Comparison of ENCODE assay signal across 21 cellular contexts in genomic region chr20:51339721-51340450, GRCh38.
DNase-seq lines count a peak whose midpoint lies in the region; ATAC-seq and TF ChIP-seq lines count a peak whose summit lies in the region.
"Had no signal": no experiment of that assay in that cellular context is flagged by ENCODE, and none has a peak within 500 bp of the region (broad histone marks: within the 10 kb centered on the region; RNA-seq: fewer than 3 reads in every experiment).

No MANE protein-coding gene starts in this region.

- DNase-seq in H4 (ENCODE audit: low spot score): peak; percentile 29
- DNase-seq in NCI-H2227 treated with DMSO at 0.1 percent for 48 hours (lab: John Stamatoyannopoulos, UW): peak; percentile 45
- DNase-seq in astrocyte of the cerebellum (ENCODE audit: low read depth): peak; percentile 86
- no peak for DNase-seq in osteoblast (ENCODE audit: insufficient read length, low spot score, missing footprints)
- no peak for DNase-seq in gastrocnemius medialis
- no peak for DNase-seq in HEK293T (ENCODE audit: extremely low spot score)
- DNase-seq in activated T-cell treated with anti-CD3 and anti-CD28 coated beads, Interleukin-2, amount 50 U/mL, for 48 hours: no peak
- DNase-seq: activated CD8-positive, alpha-beta memory T cell treated with anti-CD3 and anti-CD28 coated beads, Interleukin-2, amount 10 ng/mL, durations not matched to agents 7 days and 5 days; AML-193; caudate nucleus; effector CD4-positive, alpha-beta T cell; heart right ventricle; lower lobe of right lung; NCI-H1092 treated with DMSO at 0.1 percent for 48 hours; NCI-H2171 treated with DMSO at 0.1 percent for 48 hours; ovary; stimulated activated CD4-positive, alpha-beta T cell treated with anti-CD3 and anti-CD28 coated beads, Interleukin-4, amount 100 ng/mL, for 1 hour; T-helper 1 cell; uterus had no signal

- H3K79me2 ChIP-seq in osteoblast (ENCODE audit: insufficient read depth, low read length): no peaks in the 10 kb centered on the region

- CTCF ChIA-PET in HEK293T (lab: Yijun Ruan, JAX): no interaction called here

- intact Hi-C loops in gastrocnemius medialis (cut with DNase I; ENCODE audit: low total_unique reads): no loop called here

- no peak for ATAC-seq in gastrocnemius medialis
- no peak for ATAC-seq in GM18498 (IDR thresholded peaks at IDR 0.05; ENCODE audit: unreplicated experiment)
- ATAC-seq: activated CD8-positive, alpha-beta memory T cell treated with anti-CD3 and anti-CD28 coated beads, Interleukin-2, amount 10 ng/mL, durations not matched to agents 7 days and 5 days; lower lobe of right lung; Right ventricle myocardium inferior had no signal

- H3K4me3 ChIP-seq in astrocyte of the cerebellum (ENCODE audit: low read depth, low read length) (no peak overlapping the region), osteoblast (ENCODE audit: insufficient read depth, low read length) (no peak overlapping the region), gastrocnemius medialis (no peak overlapping the region)
- H3K4me3 ChIP-seq: heart right ventricle, lower lobe of right lung, ovary, uterus had no signal

- TF ChIP-seq CTCF in astrocyte of the cerebellum (IDR thresholded peaks at IDR 0.05; ENCODE audit: low read depth, low read length, missing control alignments): no peak
- TF ChIP-seq CTCF in osteoblast (IDR thresholded peaks at IDR 0.05; ENCODE audit: extremely low read depth, low read depth, low read length): no peak
- no peak for TF ChIP-seq CTCF in gastrocnemius medialis (IDR thresholded peaks at IDR 0.05 in 4 of 5, conservative IDR thresholded peaks at IDR 0.05 in 1 of 5)

- H2AFZ ChIP-seq in osteoblast (ENCODE audit: low read length): peak overlapping the region; percentile 30

- no peaks in the 10 kb centered on the region for H4K20me1 ChIP-seq in osteoblast (ENCODE audit: insufficient read depth, low read length)

- H3K27ac ChIP-seq in osteoblast (ENCODE audit: low read depth, low read length) (peak overlapping the region; percentile 94), gastrocnemius medialis (no peak overlapping the region)
- H3K27ac ChIP-seq: heart right ventricle, lower lobe of right lung, ovary, uterus had no signal

- in situ Hi-C loops in astrocyte of the cerebellum (cut with HindIII; ENCODE audit: low sequenced_read_pairs): no loop called here
- in situ Hi-C loops in gastrocnemius medialis (cut with MboI; ENCODE audit: low sequenced_read_pairs in 4 of 4): no loop called here

- H3K27me3 ChIP-seq in osteoblast (ENCODE audit: insufficient read depth, low read length): no peaks in the 10 kb centered on the region
- no peaks in the 10 kb centered on the region for H3K27me3 ChIP-seq in gastrocnemius medialis
- H3K27me3 ChIP-seq: ovary, uterus had no signal

- H3K4me1 ChIP-seq in osteoblast (ENCODE audit: insufficient read depth, low read length) (peaks cover 19% of the 10 kb centered on the region), gastrocnemius medialis (no peaks in the 10 kb centered on the region)
- H3K4me1 ChIP-seq: lower lobe of right lung, uterus had no signal

- no peak for TF ChIP-seq POLR2A in gastrocnemius medialis (IDR thresholded peaks at IDR 0.05)

- H3K4me2 ChIP-seq in osteoblast (ENCODE audit: insufficient read depth, low read length): no peak overlapping the region

- no peaks in the 10 kb centered on the region for H3K36me3 ChIP-seq in osteoblast (ENCODE audit: insufficient read depth, low read length)
- no peaks in the 10 kb centered on the region for H3K36me3 ChIP-seq in gastrocnemius medialis
- H3K36me3 ChIP-seq: heart right ventricle, lower lobe of right lung, ovary, uterus had no signal

- no peaks in the 10 kb centered on the region for H3K9me3 ChIP-seq in osteoblast (ENCODE audit: low read depth, low read length)
- H3K9me3 ChIP-seq in gastrocnemius medialis: no peaks in the 10 kb centered on the region
- H3K9me3 ChIP-seq: heart right ventricle, lower lobe of right lung, ovary, uterus had no signal

- POLR2A ChIA-PET in HEK293T (lab: Yijun Ruan, JAX): no interaction called here

TF ChIP-seq in HEK293T, 16 proteins besides CTCF, POLR2A, EP300 and RAD21:
- TF ChIP-seq SUZ12 (IDR thresholded peaks at IDR 0.05) (no peak), ELF4 (IDR thresholded peaks at IDR 0.05) (no peak), CTBP1 (IDR thresholded peaks at IDR 0.05; ENCODE audit: borderline replicate concordance) (no peak), SP1 (IDR thresholded peaks at IDR 0.05) (no peak), FOXM1 (IDR thresholded peaks at IDR 0.05; ENCODE audit: borderline replicate concordance) (no peak)

Comparison
In these comparisons a context has a peak if more than half of its experiments do, and no peak if none do; other contexts are left out.
1. DNase-seq: peak in H4 (single experiment), NCI-H2227 treated with DMSO at 0.1 percent for 48 hours (single experiment) and astrocyte of the cerebellum (single experiment); none in osteoblast (single experiment), gastrocnemius medialis (0 of 2), HEK293T (single experiment) and activated T-cell treated with anti-CD3 and anti-CD28 coated beads, Interleukin-2, amount 50 U/mL, for 48 hours (0 of 2).